In genomic region chr11:208177-208916, GRCh38 we compare ENCODE assay signal across 8 cellular contexts. TPM values are rescaled to one million over a fixed set of nuclear protein-coding genes. Genes with fewer than 3 reads are reported as not detected.
DNase-seq lines count a peak whose midpoint lies in the region; ATAC-seq, FAIRE-seq and TF ChIP-seq lines count a peak whose summit lies in the region.

No MANE protein-coding gene starts in this region.

- H3K4me1 ChIP-seq in HUES64 (ENCODE audit: insufficient read depth, low read length), result peaks cover 7% of the 10 kb centered on the region; the same call in 1 of the 2 replicates
- H3K4me1 ChIP-seq in naive thymus-derived CD4-positive, alpha-beta T cell (ENCODE audit: control insufficient read depth in 2 of 2, insufficient read depth in 2 of 2, low read length in 2 of 2), result peaks cover 28 to 48% of the 10 kb centered on the region in 2 donors

- H3K9ac ChIP-seq in HUES64 (ENCODE audit: low read depth, low read length), result peak overlapping the region; percentile 85

- POLR2A ChIA-PET in AG04449 (lab: Yijun Ruan, JAX), result interaction anchor here (0.7 to 2.3 kb wide), 3 partner anchors 8 to 29 kb away, joined by 4 to 15 read pairs (median 5); partner anchors contain the start of gene PSMD13
- POLR2A ChIA-PET in naive thymus-derived CD4-positive, alpha-beta T cell (lab: Charles Lee), result interaction anchor here (0.6 to 5.0 kb wide), 18 partner anchors 21 to 368 kb away, joined by 3 to 83 read pairs (median 12); partner anchors contain the start of genes IFITM2, NLRP6, PHRF1 and PSMD13

- no peaks in the 10 kb centered on the region for H3K27me3 ChIP-seq in HUES64 (ENCODE audit: insufficient read depth, low read length)
- H3K27me3 ChIP-seq in naive thymus-derived CD4-positive, alpha-beta T cell (ENCODE audit: control insufficient read depth in 2 of 2, insufficient read depth in 2 of 2, low read length in 2 of 2), result no peaks in the 10 kb centered on the region

- intact Hi-C loops in naive thymus-derived CD4-positive, alpha-beta T cell (cut with micrococcal nuclease), result loop anchor here in 1 of 2 donors (5.0 kb wide), 1 partner anchor 359 kb away; no protein-coding TSS in a partner anchor

- FAIRE-seq in RCC 7860 (lab: Jason Lieb, UNC), result no peak

- H3K4me3 Mint-ChIP-seq in activated T-helper 17 cell treated with anti-CD3 and anti-CD28 coated beads, Interleukin-2, amount 50 U/mL, for 72 hours, result peak overlapping the region; percentile 100
- H3K4me3 Mint-ChIP-seq in naive thymus-derived CD4-positive, alpha-beta T cell, result peak overlapping the region; percentile 89 to 100 (median 96)
- peak overlapping the region; percentile 87 for H3K4me3 Mint-ChIP-seq in stimulated activated memory B cell treated with anti-CD40 and anti-IgM and Interleukin-4, amounts not matched to agents 10 μg/mL and 1 μg/mL and 100 μg/mL, for 72 hours

- CTCF ChIA-PET in AG04449 (lab: Yijun Ruan, JAX), result interaction anchor here (1.0 to 1.5 kb wide), 4 partner anchors 8 to 189 kb away, joined by 3 to 7 read pairs (median 4); no protein-coding TSS in a partner anchor
- CTCF ChIA-PET in naive thymus-derived CD4-positive, alpha-beta T cell (lab: Charles Lee), result interaction anchor here (0.6 to 2.2 kb wide), 3 partner anchors 29 to 73 kb away, joined by 3 to 5 read pairs (median 4); no protein-coding TSS in a partner anchor

- no peaks in the 10 kb centered on the region for H3K27me3 Mint-ChIP-seq in activated T-helper 17 cell treated with anti-CD3 and anti-CD28 coated beads, Interleukin-2, amount 50 U/mL, for 72 hours
- H3K27me3 Mint-ChIP-seq in naive thymus-derived CD4-positive, alpha-beta T cell, result no peaks in the 10 kb centered on the region
- H3K27me3 Mint-ChIP-seq in stimulated activated memory B cell treated with anti-CD40 and anti-IgM and Interleukin-4, amounts not matched to agents 10 μg/mL and 1 μg/mL and 100 μg/mL, for 72 hours, result no peaks in the 10 kb centered on the region

- TF ChIP-seq POLR2A in GM18951 (IDR thresholded peaks at IDR 0.05; ENCODE audit: extremely low read depth, insufficient read depth, insufficient read length), result peak; percentile 87

- H3K36me3 Mint-ChIP-seq in activated T-helper 17 cell treated with anti-CD3 and anti-CD28 coated beads, Interleukin-2, amount 50 U/mL, for 72 hours (ENCODE audit: low read depth), result peaks cover 100% of the 10 kb centered on the region
- H3K36me3 Mint-ChIP-seq in naive thymus-derived CD4-positive, alpha-beta T cell, result peaks cover 3 to 30% (median 13%) of the 10 kb centered on the region in 5 donors
- H3K36me3 Mint-ChIP-seq in stimulated activated memory B cell treated with anti-CD40 and anti-IgM and Interleukin-4, amounts not matched to agents 10 μg/mL and 1 μg/mL and 100 μg/mL, for 72 hours, result peaks cover 34% of the 10 kb centered on the region

- DNase-seq in AG04449 (ENCODE audit: low read depth, low spot score) (no peak), RCC 7860 (ENCODE audit: low spot score) (peak; percentile 44), fibroblast of mammary gland (ENCODE audit: low read depth) (peak; percentile 62)
- DNase-seq in naive thymus-derived CD4-positive, alpha-beta T cell, result peak; percentile 77 to 89 (median 84)

- in situ Hi-C loops in GM18951 (cut with MboI; ENCODE audit: low sequenced_read_pairs, unreplicated experiment), result no loop called here

- H3K9me3 Mint-ChIP-seq in activated T-helper 17 cell treated with anti-CD3 and anti-CD28 coated beads, Interleukin-2, amount 50 U/mL, for 72 hours, result no peaks in the 10 kb centered on the region
- peaks cover 0 to 4% (median 0%) of the 10 kb centered on the region in 11 donors for H3K9me3 Mint-ChIP-seq in naive thymus-derived CD4-positive, alpha-beta T cell
- no peaks in the 10 kb centered on the region for H3K9me3 Mint-ChIP-seq in stimulated activated memory B cell treated with anti-CD40 and anti-IgM and Interleukin-4, amounts not matched to agents 10 μg/mL and 1 μg/mL and 100 μg/mL, for 72 hours

- ATAC-seq in activated T-helper 17 cell treated with anti-CD3 and anti-CD28 coated beads, Interleukin-2, amount 50 U/mL, for 72 hours (replicated peaks), result peak; percentile 65
- peak; percentile 66 for ATAC-seq in naive thymus-derived CD4-positive, alpha-beta T cell
- ATAC-seq in stimulated activated memory B cell treated with anti-CD40 and anti-IgM and Interleukin-4, amounts not matched to agents 10 μg/mL and 1 μg/mL and 100 μg/mL, for 72 hours, result peak; percentile 78

- peak overlapping the region; percentile 100 for H3K27ac Mint-ChIP-seq in activated T-helper 17 cell treated with anti-CD3 and anti-CD28 coated beads, Interleukin-2, amount 50 U/mL, for 72 hours
- peak overlapping the region; percentile 96 to 100 (median 99) for H3K27ac Mint-ChIP-seq in naive thymus-derived CD4-positive, alpha-beta T cell
- H3K27ac Mint-ChIP-seq in stimulated activated memory B cell treated with anti-CD40 and anti-IgM and Interleukin-4, amounts not matched to agents 10 μg/mL and 1 μg/mL and 100 μg/mL, for 72 hours, result peak overlapping the region; percentile 93

- H3K27ac ChIP-seq in HUES64 (ENCODE audit: low read depth, low read length), result peak overlapping the region; percentile 99
- peak overlapping the region; percentile 93 for H3K27ac ChIP-seq in naive thymus-derived CD4-positive, alpha-beta T cell (ENCODE audit: low read depth, low read length)

- WGBS in HUES64, result under 1% methylated on average over 57 of the region's 57 CpGs

- no peaks in the 10 kb centered on the region for H3K9me3 ChIP-seq in HUES64 (ENCODE audit: insufficient read depth, low read depth, low read length)
- H3K9me3 ChIP-seq in naive thymus-derived CD4-positive, alpha-beta T cell (ENCODE audit: control insufficient read depth in 2 of 3, low read length in 3 of 3), result no peaks in the 10 kb centered on the region

- H3K4me3 ChIP-seq in AG04449 (ENCODE audit: low read depth, low read length), result peak overlapping the region; percentile 96
- peak overlapping the region; percentile 93 for H3K4me3 ChIP-seq in HUES64 (ENCODE audit: low read length)
- H3K4me3 ChIP-seq in fibroblast of mammary gland (ENCODE audit: control insufficient read depth, low read depth, low read length), result peak overlapping the region; percentile 95
- H3K4me3 ChIP-seq in naive thymus-derived CD4-positive, alpha-beta T cell (ENCODE audit: low read length), result peak overlapping the region; percentile 98

- H3K36me3 ChIP-seq in HUES64 (ENCODE audit: insufficient read depth, low read length), result peaks cover 56% of the 10 kb centered on the region
- peaks cover 18 to 69% (median 43%) of the 10 kb centered on the region in 3 experiments for H3K36me3 ChIP-seq in naive thymus-derived CD4-positive, alpha-beta T cell (ENCODE audit: control insufficient read depth in 2 of 3, insufficient read depth in 3 of 3, low read length in 3 of 3)

- H3K4me1 Mint-ChIP-seq in activated T-helper 17 cell treated with anti-CD3 and anti-CD28 coated beads, Interleukin-2, amount 50 U/mL, for 72 hours, result peaks cover 18% of the 10 kb centered on the region
- peaks cover 6 to 62% (median 41%) of the 10 kb centered on the region in 7 donors for H3K4me1 Mint-ChIP-seq in naive thymus-derived CD4-positive, alpha-beta T cell
- H3K4me1 Mint-ChIP-seq in stimulated activated memory B cell treated with anti-CD40 and anti-IgM and Interleukin-4, amounts not matched to agents 10 μg/mL and 1 μg/mL and 100 μg/mL, for 72 hours, result peaks cover 44% of the 10 kb centered on the region

- TF ChIP-seq CTCF in AG04449 (IDR thresholded peaks at IDR 0.05; ENCODE audit: insufficient read depth, low read length, missing control alignments), result no peak
- no peak for TF ChIP-seq CTCF in fibroblast of mammary gland (conservative IDR thresholded peaks at IDR 0.05; ENCODE audit: control insufficient read depth, insufficient read depth, low read depth, low read length)

RNA-seq across cellular contexts. Expression of gene RIC8A, which starts 0.8 kb away (rescaled TPM):
- polyA plus RNA-seq in HUES64 (2013, experiment 1 of 2), result 47.4 TPM
- polyA plus RNA-seq in HUES64 (2013, experiment 2 of 2), result 42.4 TPM
- total RNA-seq in activated T-helper 17 cell treated with anti-CD3 and anti-CD28 coated beads, Interleukin-2, amount 50 U/mL, for 72 hours, result 100 to 1,000 TPM; 118 to 139 TPM
- total RNA-seq in naive thymus-derived CD4-positive, alpha-beta T cell, result 100 to 1,000 TPM in 1 of 5 experiments, 10 to 100 TPM in 4; 74.4 to 119 (median 92.0) TPM
- 10 to 100 TPM; 77.2 to 94.3 TPM for polyA plus RNA-seq in naive thymus-derived CD4-positive, alpha-beta T cell

RNA-seq across cellular contexts. Expression of gene BET1L, which starts 1.1 kb away (rescaled TPM):
- 19.6 TPM for polyA plus RNA-seq in HUES64 (2013, experiment 1 of 2)
- 19.7 TPM for polyA plus RNA-seq in HUES64 (2013, experiment 2 of 2)
- total RNA-seq in activated T-helper 17 cell treated with anti-CD3 and anti-CD28 coated beads, Interleukin-2, amount 50 U/mL, for 72 hours, result 10 to 100 TPM; 32.5 to 84.3 TPM
- 100 to 1,000 TPM in 2 of 5 experiments, 10 to 100 TPM in 3; 47.1 to 125 (median 63.2) TPM for total RNA-seq in naive thymus-derived CD4-positive, alpha-beta T cell
- polyA plus RNA-seq in naive thymus-derived CD4-positive, alpha-beta T cell, result 100 to 1,000 TPM in 1 of 2 donors, 10 to 100 TPM in 1; 89.3 to 111 TPM

RNA-seq across cellular contexts. Expression of gene SCGB1C1, which starts 15.5 kb away (rescaled TPM):
- polyA plus RNA-seq in HUES64 (2013, experiment 1 of 2), result not detected
- polyA plus RNA-seq in HUES64 (2013, experiment 2 of 2), result not detected
- not detected for total RNA-seq in activated T-helper 17 cell treated with anti-CD3 and anti-CD28 coated beads, Interleukin-2, amount 50 U/mL, for 72 hours
- total RNA-seq in naive thymus-derived CD4-positive, alpha-beta T cell, result not detected
- polyA plus RNA-seq in naive thymus-derived CD4-positive, alpha-beta T cell, result not detected

RNA-seq across cellular contexts. Expression of gene SIRT3, which starts 27.8 kb away (rescaled TPM):
- 8.2 TPM for polyA plus RNA-seq in HUES64 (2013, experiment 1 of 2)
- 12.5 TPM for polyA plus RNA-seq in HUES64 (2013, experiment 2 of 2)
- total RNA-seq in activated T-helper 17 cell treated with anti-CD3 and anti-CD28 coated beads, Interleukin-2, amount 50 U/mL, for 72 hours, result 10 to 100 TPM; 16.5 to 48.5 TPM
- 10 to 100 TPM; 19.0 to 34.8 (median 25.6) TPM for total RNA-seq in naive thymus-derived CD4-positive, alpha-beta T cell
- 10 to 100 TPM in 1 of 2 donors, 1 to 10 TPM in 1; 9.9 to 18.9 TPM for polyA plus RNA-seq in naive thymus-derived CD4-positive, alpha-beta T cell

RNA-seq across cellular contexts. Expression of gene PSMD13, which starts 28.4 kb away (rescaled TPM):
- 147 TPM for polyA plus RNA-seq in HUES64 (2013, experiment 1 of 2)
- 131 TPM for polyA plus RNA-seq in HUES64 (2013, experiment 2 of 2)
- total RNA-seq in activated T-helper 17 cell treated with anti-CD3 and anti-CD28 coated beads, Interleukin-2, amount 50 U/mL, for 72 hours, result 100 to 1,000 TPM; 153 to 211 TPM
- total RNA-seq in naive thymus-derived CD4-positive, alpha-beta T cell, result 100 to 1,000 TPM in 1 of 5 experiments, 10 to 100 TPM in 4; 64.3 to 172 (median 86.9) TPM
- 100 to 1,000 TPM; 186 to 215 TPM for polyA plus RNA-seq in naive thymus-derived CD4-positive, alpha-beta T cell
